8 cellular contexts compared by ENCODE assay signal in genomic region chr12:54749191-54749818, GRCh38.
A peak's percentile ranks its signal among the peaks of the same experiment; 100 is the strongest.
DNase-seq lines count a peak whose midpoint lies in the region; ATAC-seq and TF ChIP-seq lines count a peak whose summit lies in the region.

No MANE protein-coding gene starts in this region.

- H3K9me3 ChIP-seq in body of pancreas (no peaks in the 10 kb centered on the region), suprapubic skin (no peaks in the 10 kb centered on the region), MG63 (no peaks in the 10 kb centered on the region)

- TF ChIP-seq POLR2A in body of pancreas (IDR thresholded peaks at IDR 0.05) (no peak), suprapubic skin (IDR thresholded peaks at IDR 0.05) (no peak)

- whole genome bisulfite sequencing in body of pancreas, 2 donors, result 18 to 19% methylated on average over 5 of the region's 5 CpGs
- WGBS in suprapubic skin, result 21% methylated on average over 5 of the region's 5 CpGs

- H3K36me3 ChIP-seq in body of pancreas (replicated peaks in 1 of 2; ENCODE audit: insufficient read depth in 1 of 2, low read depth in 2 of 2), result no peaks in the 10 kb centered on the region
- no peaks in the 10 kb centered on the region for H3K36me3 ChIP-seq in kidney epithelial cell (ENCODE audit: control insufficient read depth, insufficient read depth, low read length)
- no peaks in the 10 kb centered on the region for H3K36me3 ChIP-seq in suprapubic skin
- no peaks in the 10 kb centered on the region for H3K36me3 ChIP-seq in MG63

- H3K4me1 ChIP-seq in body of pancreas (no peaks in the 10 kb centered on the region), suprapubic skin (peaks cover 2% of the 10 kb centered on the region)

- no peak for TF ChIP-seq EP300 in suprapubic skin (IDR thresholded peaks at IDR 0.05)

- TF ChIP-seq CTCF in RWPE1 (conservative IDR thresholded peaks at IDR 0.05; ENCODE audit: low read depth), result peak; percentile 78
- peak; percentile 54 to 83 (median 76) for TF ChIP-seq CTCF in body of pancreas (IDR thresholded peaks at IDR 0.05)
- TF ChIP-seq CTCF in kidney epithelial cell (IDR thresholded peaks at IDR 0.05; ENCODE audit: insufficient read depth, low read length, poor library complexity, severe bottlenecking), result peak; percentile 62
- peak; percentile 58 to 67 for TF ChIP-seq CTCF in suprapubic skin (IDR thresholded peaks at IDR 0.05)

- CTCF ChIA-PET in RWPE1 (lab: Yijun Ruan, JAX), result interaction anchor here (0.9 to 3.0 kb wide), 8 partner anchors 10 to 319 kb away, joined by 3 to 23 read pairs (median 5); no protein-coding TSS in a partner anchor

- peak; percentile 71 for ATAC-seq in GM18858 (IDR thresholded peaks at IDR 0.05; ENCODE audit: unreplicated experiment)
- peak; percentile 53 for ATAC-seq in body of pancreas

- intact Hi-C loops in body of pancreas (cut with DNase I), result no loop called here

- peaks cover 0 to 4% of the 10 kb centered on the region in 2 donors for H3K27me3 ChIP-seq in body of pancreas
- no peaks in the 10 kb centered on the region for H3K27me3 ChIP-seq in kidney epithelial cell (ENCODE audit: control insufficient read depth, insufficient read depth, low read length)
- H3K27me3 ChIP-seq in suprapubic skin, result no peaks in the 10 kb centered on the region
- H3K27me3 ChIP-seq in MG63, result peaks cover 11% of the 10 kb centered on the region

- no peak overlapping the region for H3K27ac ChIP-seq in RWPE1
- no peak overlapping the region for H3K27ac ChIP-seq in body of pancreas
- H3K27ac ChIP-seq in suprapubic skin, result no peak overlapping the region

- DNase-seq in COLO829 (ENCODE audit: low spot score), result peak; percentile 53
- peak; percentile 9 for DNase-seq in HS-27A (ENCODE audit: low read depth)
- peak; percentile 55 for DNase-seq in RWPE1 (ENCODE audit: low spot score)
- peak; percentile 14 to 28 (median 18) for DNase-seq in body of pancreas
- no peak for DNase-seq in kidney epithelial cell (ENCODE audit: low read depth)
- DNase-seq in suprapubic skin (ENCODE audit: low spot score in 2 of 2), result no peak
- DNase-seq in MG63, result no peak

- H3K4me3 ChIP-seq in body of pancreas (no peak overlapping the region), kidney epithelial cell (ENCODE audit: low read depth, low read length) (no peak overlapping the region), suprapubic skin (no peak overlapping the region), MG63 (no peak overlapping the region)

- POLR2A ChIA-PET in RWPE1 (lab: Yijun Ruan, JAX; ENCODE audit: low non-redundant PET), result no interaction called here

Comparison
In these comparisons a context has a peak if more than half of its experiments do, and no peak if none do; other contexts are left out.
1. DNase-seq: peak in COLO829 (single experiment), HS-27A (single experiment), RWPE1 (single experiment) and body of pancreas (4 of 4); none in kidney epithelial cell (single experiment), suprapubic skin (0 of 2) and MG63 (single experiment).
2. Peak in every context shown above with its lines, with median percentiles within 50 percentile points of each other: CTCF ChIP-seq.